12 cellular contexts compared by ENCODE assay signal in genomic region chr6:141956046-141956761, GRCh38.
DNase-seq lines count a peak whose midpoint lies in the region; ATAC-seq and TF ChIP-seq lines count a peak whose summit lies in the region.
"Had no signal": no experiment of that assay in that cellular context is flagged by ENCODE, and none has a peak within 500 bp of the region (broad histone marks: within the 10 kb centered on the region; RNA-seq: fewer than 3 reads in every experiment).

No MANE protein-coding gene starts in this region.

- no peak overlapping the region for H2AFZ ChIP-seq in fibroblast of lung (ENCODE audit: low read length)

- no peak for TF ChIP-seq EP300 in suprapubic skin (IDR thresholded peaks at IDR 0.05)

- no peak overlapping the region for H3K4me2 ChIP-seq in fibroblast of lung (ENCODE audit: extremely low read depth, insufficient read depth, low read length)

- WGBS in suprapubic skin, result 61% methylated on average over 3 of the region's 3 CpGs

- H3K36me3 ChIP-seq in fibroblast of lung (ENCODE audit: control insufficient read depth, insufficient read depth, low read length), result no peaks in the 10 kb centered on the region
- H3K36me3 ChIP-seq in suprapubic skin, result no peaks in the 10 kb centered on the region
- H3K36me3 ChIP-seq: adrenal gland, WERI-Rb-1 had no signal

- no peaks in the 10 kb centered on the region for H3K27me3 ChIP-seq in fibroblast of lung (ENCODE audit: control insufficient read depth, insufficient read depth, low read length)
- no peaks in the 10 kb centered on the region for H3K27me3 ChIP-seq in suprapubic skin
- H3K27me3 ChIP-seq: adrenal gland had no signal

- no peak for TF ChIP-seq CTCF in fibroblast of lung (conservative IDR thresholded peaks at IDR 0.05 in 1 of 2, IDR thresholded peaks at IDR 0.05 in 1 of 2; ENCODE audit: low read depth in 1 of 2, low read length in 2 of 2)
- no peak for TF ChIP-seq CTCF in suprapubic skin (IDR thresholded peaks at IDR 0.05)

- no peak for TF ChIP-seq POLR2A in suprapubic skin (IDR thresholded peaks at IDR 0.05)

- H3K9ac ChIP-seq in fibroblast of lung (ENCODE audit: insufficient read depth, low read length), result no peak overlapping the region

- H3K4me1 ChIP-seq in fibroblast of lung (ENCODE audit: control insufficient read depth, extremely low read depth, insufficient read depth, low read length) (peaks cover 2% of the 10 kb centered on the region), suprapubic skin (no peaks in the 10 kb centered on the region)
- H3K4me1 ChIP-seq: adrenal gland had no signal

- no peaks in the 10 kb centered on the region for H3K9me3 ChIP-seq in fibroblast of lung (ENCODE audit: control insufficient read depth, insufficient read depth, low read depth, low read length)
- H3K9me3 ChIP-seq in suprapubic skin, result no peaks in the 10 kb centered on the region
- H3K9me3 ChIP-seq: adrenal gland had no signal

- H3K4me3 ChIP-seq in fibroblast of lung (replicated peaks in 1 of 4; ENCODE audit: control extremely low read depth in 1 of 4, insufficient read depth in 1 of 4, low read depth in 3 of 4, low read length in 4 of 4) (no peak overlapping the region), suprapubic skin (no peak overlapping the region)
- H3K4me3 ChIP-seq: adrenal gland, GM12878 had no signal

- DNase-seq in GM04504 (ENCODE audit: low read depth), result peak; percentile 10
- peak; percentile 18 for DNase-seq in NCI-H446 treated with DMSO at 0.1 percent for 48 hours (lab: John Stamatoyannopoulos, UW)
- peak; percentile 12 to 17 for DNase-seq in fibroblast of lung (ENCODE audit: low read depth in 2 of 2)
- DNase-seq in renal cortical epithelial cell (ENCODE audit: low read depth), result peak; percentile 73
- DNase-seq in suprapubic skin (ENCODE audit: low spot score in 2 of 2), result no peak
- DNase-seq: activated T-cell treated with anti-CD3 and anti-CD28 coated beads for 4 hours, adrenal gland, NCI-H526, WERI-Rb-1 had no signal

- H3K79me2 ChIP-seq in fibroblast of lung (ENCODE audit: control insufficient read depth, insufficient read depth, low read length), result no peaks in the 10 kb centered on the region

- H3K27ac ChIP-seq in fibroblast of lung (ENCODE audit: insufficient read depth, low read length), result no peak overlapping the region
- H3K27ac ChIP-seq in suprapubic skin, result no peak overlapping the region
- H3K27ac ChIP-seq: adrenal gland, WERI-Rb-1 had no signal

- H4K20me1 ChIP-seq in fibroblast of lung (ENCODE audit: control insufficient read depth, extremely low read depth, insufficient read depth, low read length), result no peaks in the 10 kb centered on the region

- no peak for ATAC-seq in GM19395 (IDR thresholded peaks at IDR 0.05; ENCODE audit: unreplicated experiment)
- no peak for ATAC-seq in HG03045 (IDR thresholded peaks at IDR 0.05; ENCODE audit: unreplicated experiment)
- ATAC-seq: GM12878 had no signal

Comparison
In these comparisons a context has a peak if more than half of its experiments do, and no peak if none do; other contexts are left out.
1. DNase-seq: peak in GM04504 (single experiment), NCI-H446 treated with DMSO at 0.1 percent for 48 hours (single experiment), fibroblast of lung (2 of 2) and renal cortical epithelial cell (single experiment); none in suprapubic skin (0 of 2).